In genomic region chr14:91398707-91399106, GRCh38 we compare ENCODE assay signal across 12 cellular contexts. TPM values are rescaled to one million over a fixed set of nuclear protein-coding genes. Genes with fewer than 3 reads are reported as not detected.
A peak's percentile ranks its signal among the peaks of the same experiment; 100 is the strongest.
DNase-seq lines count a peak whose midpoint lies in the region; ATAC-seq lines count a peak whose summit lies in the region.
"Had no signal": no experiment of that assay in that cellular context is flagged by ENCODE, and none has a peak within 500 bp of the region (broad histone marks: within the 10 kb centered on the region; RNA-seq: fewer than 3 reads in every experiment).

No MANE protein-coding gene starts in this region.

- peak overlapping the region; percentile 92 for H3K27ac Mint-ChIP-seq in activated CD4-positive, alpha-beta T cell treated with anti-CD3 and anti-CD28 coated beads, Interleukin-2, amount 10 ng/mL, durations not matched to agents 7 days and 5 days
- H3K27ac Mint-ChIP-seq in stimulated activated effector memory CD8-positive, alpha-beta T cell treated with anti-CD3 and anti-CD28 coated beads, Interleukin-12 subunit alpha, Interleukin-12 subunit beta, amount 100 ng/mL, for 72 hours, result peak overlapping the region; percentile 90

- no peaks in the 10 kb centered on the region for H3K9me3 Mint-ChIP-seq in activated CD4-positive, alpha-beta T cell treated with anti-CD3 and anti-CD28 coated beads, Interleukin-2, amount 10 ng/mL, durations not matched to agents 7 days and 5 days
- no peaks in the 10 kb centered on the region for H3K9me3 Mint-ChIP-seq in stimulated activated effector memory CD8-positive, alpha-beta T cell treated with anti-CD3 and anti-CD28 coated beads, Interleukin-12 subunit alpha, Interleukin-12 subunit beta, amount 100 ng/mL, for 72 hours

- ATAC-seq in stimulated activated effector memory CD8-positive, alpha-beta T cell treated with anti-CD3 and anti-CD28 coated beads, Interleukin-12 subunit alpha, Interleukin-12 subunit beta, amount 100 ng/mL, for 72 hours, result peak; percentile 30
- no peak for ATAC-seq in GM21619 (IDR thresholded peaks at IDR 0.05; ENCODE audit: unreplicated experiment)

- peak overlapping the region in 1 of 2 donors; percentile 16 for H3K4me3 ChIP-seq in duodenal mucosa (ENCODE audit: low read depth in 1 of 2, low read length in 2 of 2)
- H3K4me3 ChIP-seq: lower lobe of right lung had no signal

- peaks cover 94% of the 10 kb centered on the region for H3K4me1 Mint-ChIP-seq in activated CD4-positive, alpha-beta T cell treated with anti-CD3 and anti-CD28 coated beads, Interleukin-2, amount 10 ng/mL, durations not matched to agents 7 days and 5 days
- H3K4me1 Mint-ChIP-seq in stimulated activated effector memory CD8-positive, alpha-beta T cell treated with anti-CD3 and anti-CD28 coated beads, Interleukin-12 subunit alpha, Interleukin-12 subunit beta, amount 100 ng/mL, for 72 hours, result peaks cover 87% of the 10 kb centered on the region

- H3K27me3 Mint-ChIP-seq in activated CD4-positive, alpha-beta T cell treated with anti-CD3 and anti-CD28 coated beads, Interleukin-2, amount 10 ng/mL, durations not matched to agents 7 days and 5 days, result no peaks in the 10 kb centered on the region

- H3K9me3 ChIP-seq in duodenal mucosa (ENCODE audit: control insufficient read depth in 1 of 2, low read length in 2 of 2), result no peaks in the 10 kb centered on the region
- H3K9me3 ChIP-seq: lower lobe of right lung had no signal

- H3K27me3 ChIP-seq in duodenal mucosa (ENCODE audit: control insufficient read depth in 1 of 2, insufficient read depth in 2 of 2, low read length in 2 of 2), result no peaks in the 10 kb centered on the region
- H3K27me3 ChIP-seq: brain microvascular endothelial cell had no signal

- POLR2A ChIA-PET in activated CD4-positive, alpha-beta T cell treated with anti-CD3 and anti-CD28 coated beads, Interleukin-2, amount 10 ng/mL, durations not matched to agents 7 days and 5 days (lab: Charles Lee), result interaction anchor here (0.6 to 1.2 kb wide), 3 partner anchors 17 to 47 kb away, joined by 3 to 4 read pairs (median 3); no protein-coding TSS in a partner anchor

- peaks cover 61 to 71% of the 10 kb centered on the region in 2 donors for H3K4me1 ChIP-seq in duodenal mucosa (ENCODE audit: control insufficient read depth in 1 of 2, insufficient read depth in 2 of 2, low read length in 2 of 2)

- peaks cover 55% of the 10 kb centered on the region for H3K36me3 Mint-ChIP-seq in activated CD4-positive, alpha-beta T cell treated with anti-CD3 and anti-CD28 coated beads, Interleukin-2, amount 10 ng/mL, durations not matched to agents 7 days and 5 days (ENCODE audit: low read depth)
- H3K36me3 Mint-ChIP-seq in stimulated activated effector memory CD8-positive, alpha-beta T cell treated with anti-CD3 and anti-CD28 coated beads, Interleukin-12 subunit alpha, Interleukin-12 subunit beta, amount 100 ng/mL, for 72 hours, result peaks cover 66% of the 10 kb centered on the region

- CTCF ChIA-PET in activated CD4-positive, alpha-beta T cell treated with anti-CD3 and anti-CD28 coated beads, Interleukin-2, amount 10 ng/mL, durations not matched to agents 7 days and 5 days (lab: Charles Lee), result interaction anchor here (1.5 to 8.0 kb wide), 7 partner anchors 12 to 76 kb away, joined by 6 to 64 read pairs (median 8); partner anchors contain the start of gene CCDC88C

- DNase-seq in activated CD4-positive, alpha-beta T cell treated with anti-CD3 and anti-CD28 coated beads, Interleukin-2, amount 10 ng/mL, durations not matched to agents 7 days and 5 days, result no peak
- DNase-seq in activated CD4-positive, alpha-beta T cell treated with anti-CD3 and anti-CD28 coated beads for 48 hours, result no peak
- DNase-seq in NCI-H69 (lab: John Stamatoyannopoulos, UW), result peak; percentile 82
- DNase-seq in stimulated activated effector memory CD8-positive, alpha-beta T cell treated with anti-CD3 and anti-CD28 coated beads, Interleukin-12 subunit alpha, Interleukin-12 subunit beta, amount 100 ng/mL, for 72 hours (ENCODE audit: low spot score in 2 of 2), result no peak
- DNase-seq in stimulated activated CD4-positive, alpha-beta T cell treated with anti-CD3 and anti-CD28 coated beads, Interleukin-2, amount 100 ng/mL, for 48 hours, result no peak
- no peak for DNase-seq in GM19238 (ENCODE audit: insufficient read length, low spot score)
- DNase-seq: activated CD4-positive, CD25-positive, alpha-beta regulatory T cell treated with anti-CD3 and anti-CD28 coated beads, Interleukin-2, amount 50 U/mL, for 72 hours; brain microvascular endothelial cell; foreskin melanocyte; lower lobe of right lung had no signal

- H3K27ac ChIP-seq in duodenal mucosa (ENCODE audit: low read depth, low read length), result no peak overlapping the region
- H3K27ac ChIP-seq: brain microvascular endothelial cell had no signal

- H3K36me3 ChIP-seq in duodenal mucosa (ENCODE audit: control insufficient read depth in 1 of 2, insufficient read depth in 2 of 2, low read length in 2 of 2), result no peaks in the 10 kb centered on the region
- H3K36me3 ChIP-seq: brain microvascular endothelial cell, lower lobe of right lung had no signal

- peak overlapping the region; percentile 19 to 38 for H3K9ac ChIP-seq in duodenal mucosa (ENCODE audit: low read depth in 1 of 2, low read length in 2 of 2)

- H3K4me3 Mint-ChIP-seq in activated CD4-positive, alpha-beta T cell treated with anti-CD3 and anti-CD28 coated beads, Interleukin-2, amount 10 ng/mL, durations not matched to agents 7 days and 5 days, result peak overlapping the region; percentile 96
- H3K4me3 Mint-ChIP-seq in stimulated activated effector memory CD8-positive, alpha-beta T cell treated with anti-CD3 and anti-CD28 coated beads, Interleukin-12 subunit alpha, Interleukin-12 subunit beta, amount 100 ng/mL, for 72 hours, result peak overlapping the region; percentile 96

RNA-seq across cellular contexts. Expression of gene CCDC88C, which starts 18.9 kb away (rescaled TPM):
- total RNA-seq in activated CD4-positive, alpha-beta T cell treated with anti-CD3 and anti-CD28 coated beads, Interleukin-2, amount 10 ng/mL, durations not matched to agents 7 days and 5 days, result 100 to 1,000 TPM; 187 to 193 TPM
